Comparison of ENCODE assay signal across 1 cellular context in genomic region chr9:20356392-20357206, GRCh38.
TF ChIP-seq lines count a peak whose summit lies in the region.

No MANE protein-coding gene starts in this region.

TF ChIP-seq in HEK293, 187 proteins besides CTCF, POLR2A, EP300 and RAD21 (continued from another document):
- TF ChIP-seq PRDM6 (tag by site-specific recombination; IDR thresholded peaks at IDR 0.05) = peak; percentile 71
- no peak for TF ChIP-seq ZNF423 (tag by site-specific recombination; IDR thresholded peaks at IDR 0.05)
- no peak for TF ChIP-seq ZBTB48 (tag by site-specific recombination; IDR thresholded peaks at IDR 0.05)
- TF ChIP-seq ZNF10 (tag by site-specific recombination; IDR thresholded peaks at IDR 0.05) = no peak
- TF ChIP-seq ZNF580 (tag by site-specific recombination; IDR thresholded peaks at IDR 0.05) = no peak
- TF ChIP-seq ZNF626 (tag by site-specific recombination; IDR thresholded peaks at IDR 0.05) = no peak
- no peak for TF ChIP-seq ZNF24 (tag by site-specific recombination; IDR thresholded peaks at IDR 0.05)
- peak; percentile 55; the same call in 1 of the 2 replicates for TF ChIP-seq ZNF366 (tag by site-specific recombination; conservative IDR thresholded peaks at IDR 0.05)
- TF ChIP-seq ZNF221 (tag by site-specific recombination; IDR thresholded peaks at IDR 0.05; ENCODE audit: borderline replicate concordance) = no peak
- peak; percentile 72 for TF ChIP-seq ZNF843 (tag by site-specific recombination; IDR thresholded peaks at IDR 0.05)
- no peak for TF ChIP-seq ZNF610 (tag by site-specific recombination; IDR thresholded peaks at IDR 0.05; ENCODE audit: borderline replicate concordance)
- peak; percentile 55; the same call in 1 of the 2 replicates for TF ChIP-seq ZXDB (tag by site-specific recombination; IDR thresholded peaks at IDR 0.05)
TF ChIP-seq in HEK293: peak in this region for 21.
